6 cellular contexts compared by ENCODE assay signal in the genomic region with DNA sequence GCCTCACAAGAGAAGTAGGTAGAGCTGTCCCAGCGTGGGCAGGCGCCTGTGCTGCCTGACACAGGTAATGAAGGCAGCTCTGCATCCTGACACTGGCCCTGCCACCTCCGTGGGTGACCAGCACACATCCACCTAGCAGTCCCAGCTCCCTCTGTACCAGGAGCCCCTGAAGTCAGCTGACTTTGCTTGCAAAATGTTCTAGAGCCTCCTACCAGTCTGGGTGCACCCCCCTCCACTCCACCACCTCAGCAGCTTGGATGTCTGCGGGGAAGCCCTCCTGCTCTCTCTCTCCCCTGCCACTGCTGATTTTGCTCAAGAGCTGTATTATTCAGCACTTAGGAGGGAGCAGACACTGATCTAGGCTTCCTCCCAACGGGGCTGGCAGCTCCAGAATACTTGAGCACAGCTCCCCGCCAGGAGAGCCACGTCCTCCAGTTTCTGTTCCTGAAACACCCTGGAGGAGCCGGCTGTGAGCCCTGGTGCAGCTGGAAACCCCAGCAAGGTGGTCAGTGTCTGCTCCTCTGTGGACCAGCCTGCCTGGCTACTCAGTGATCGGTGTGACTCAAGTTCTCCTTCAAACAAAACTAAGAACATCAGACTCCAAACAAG. TPM values are rescaled to one million over a fixed set of nuclear protein-coding genes. Genes with fewer than 3 reads are reported as not detected.
A peak's percentile ranks its signal among the peaks of the same experiment; 100 is the strongest.
DNase-seq lines count a peak whose midpoint lies in the region; ATAC-seq and TF ChIP-seq lines count a peak whose summit lies in the region.

No MANE protein-coding gene starts in this region.

- no peaks in the 10 kb centered on the region; the same call in 2 of the 3 replicates for H3K36me3 Mint-ChIP-seq in GM23338 (ENCODE audit: low read depth)
- H3K36me3 Mint-ChIP-seq in activated CD4-positive, alpha-beta T cell treated with anti-CD3 and anti-CD28 coated beads, Interleukin-2, amount 10 ng/mL, durations not matched to agents 7 days and 5 days (ENCODE audit: low read depth) = peaks cover 43% of the 10 kb centered on the region

- H3K4me1 ChIP-seq in GM23338 (ENCODE audit: insufficient read depth) (peaks cover 5% of the 10 kb centered on the region; the same call in 1 of the 2 replicates), iPS-20b (ENCODE audit: insufficient read depth, low read length) (0 out of 2 replicates have a peak, but pooled peaks cover 6% of the 10 kb centered on the region)

- H3K9me3 ChIP-seq in iPS-20b (ENCODE audit: insufficient read depth, low read depth, low read length) = no peaks in the 10 kb centered on the region

- peak overlapping the region; percentile 88 for H3K4me3 Mint-ChIP-seq in GM23338
- H3K4me3 Mint-ChIP-seq in activated CD4-positive, alpha-beta T cell treated with anti-CD3 and anti-CD28 coated beads, Interleukin-2, amount 10 ng/mL, durations not matched to agents 7 days and 5 days = peak overlapping the region; percentile 85

- H3K27me3 Mint-ChIP-seq in GM23338 (ENCODE audit: insufficient read depth, low read depth, poor library complexity) = peaks cover 17% of the 10 kb centered on the region
- no peaks in the 10 kb centered on the region for H3K27me3 Mint-ChIP-seq in activated CD4-positive, alpha-beta T cell treated with anti-CD3 and anti-CD28 coated beads, Interleukin-2, amount 10 ng/mL, durations not matched to agents 7 days and 5 days

- H3K27me3 ChIP-seq in GM23338 (ENCODE audit: insufficient read depth) (no peaks in the 10 kb centered on the region), iPS-20b (ENCODE audit: insufficient read depth, low read length) (no peaks in the 10 kb centered on the region)

- POLR2A ChIA-PET in activated CD4-positive, alpha-beta T cell treated with anti-CD3 and anti-CD28 coated beads, Interleukin-2, amount 10 ng/mL, durations not matched to agents 7 days and 5 days (lab: Charles Lee) = interaction anchor here (1.2 kb wide), 1 partner anchor 78 kb away, joined by 3 read pairs; no protein-coding TSS in a partner anchor

- H4K20me1 ChIP-seq in GM23338 (replicated peaks; ENCODE audit: insufficient read depth) = peaks cover 5% of the 10 kb centered on the region

- no peaks in the 10 kb centered on the region for H3K9me2 ChIP-seq in GM23338 (ENCODE audit: insufficient read depth)

- H3K4me1 Mint-ChIP-seq in GM23338 = peaks cover 20% of the 10 kb centered on the region
- H3K4me1 Mint-ChIP-seq in activated CD4-positive, alpha-beta T cell treated with anti-CD3 and anti-CD28 coated beads, Interleukin-2, amount 10 ng/mL, durations not matched to agents 7 days and 5 days = peaks cover 45% of the 10 kb centered on the region

- H3K9me3 Mint-ChIP-seq in GM23338 = no peaks in the 10 kb centered on the region
- H3K9me3 Mint-ChIP-seq in activated CD4-positive, alpha-beta T cell treated with anti-CD3 and anti-CD28 coated beads, Interleukin-2, amount 10 ng/mL, durations not matched to agents 7 days and 5 days = no peaks in the 10 kb centered on the region

- no peak for TF ChIP-seq CTCF in GM23338 (conservative IDR thresholded peaks at IDR 0.05; ENCODE audit: low read depth in 2 of 2)

- H3K9ac ChIP-seq in iPS-20b (ENCODE audit: low read depth, low read length) = peak overlapping the region; percentile 51; the same call in 1 of the 2 replicates

- 0 out of 2 replicates have a peak, but pooled peaks cover 2% of the 10 kb centered on the region for H3F3A ChIP-seq in GM23338 (replicated peaks; ENCODE audit: low read depth)

- ATAC-seq in GM23338 = no peak
- ATAC-seq in HG02763 (IDR thresholded peaks at IDR 0.05; ENCODE audit: unreplicated experiment) = no peak

- H3K4me2 ChIP-seq in GM23338 = peak overlapping the region; percentile 99

- H3K36me3 ChIP-seq in GM23338 (ENCODE audit: insufficient read depth) = no peaks in the 10 kb centered on the region
- no peaks in the 10 kb centered on the region for H3K36me3 ChIP-seq in iPS-20b (ENCODE audit: insufficient read depth, low read depth, low read length)

- peaks cover 44% of the 10 kb centered on the region for H3K79me2 ChIP-seq in GM23338 (replicated peaks; ENCODE audit: insufficient read depth)

- H2AFZ ChIP-seq in GM23338 = no peak overlapping the region

- no peak overlapping the region; the same call in 1 of the 2 replicates for H3K27ac Mint-ChIP-seq in GM23338
- H3K27ac Mint-ChIP-seq in activated CD4-positive, alpha-beta T cell treated with anti-CD3 and anti-CD28 coated beads, Interleukin-2, amount 10 ng/mL, durations not matched to agents 7 days and 5 days = peak overlapping the region; percentile 98

- DNase-seq in GM23338 (ENCODE audit: low spot score) = no peak
- peak; percentile 35 for DNase-seq in activated CD4-positive, alpha-beta T cell treated with anti-CD3 and anti-CD28 coated beads, Interleukin-2, amount 10 ng/mL, durations not matched to agents 7 days and 5 days
- no peak for DNase-seq in KG1 (lab: John Stamatoyannopoulos, UW)
- no peak for DNase-seq in glomerular visceral epithelial cell (ENCODE audit: extremely low spot score)

- no peak overlapping the region for H3K27ac ChIP-seq in GM23338 (ENCODE audit: low read depth)
- no peak overlapping the region for H3K27ac ChIP-seq in iPS-20b (ENCODE audit: low read length)

- H3K4me3 ChIP-seq in GM23338 (peak overlapping the region; percentile 92), iPS-20b (ENCODE audit: low read length) (peak overlapping the region; percentile 97)

- CTCF ChIA-PET in activated CD4-positive, alpha-beta T cell treated with anti-CD3 and anti-CD28 coated beads, Interleukin-2, amount 10 ng/mL, durations not matched to agents 7 days and 5 days (lab: Charles Lee) = interaction anchor here (0.7 to 1.6 kb wide), 6 partner anchors 9 to 32 kb away, joined by 3 to 4 read pairs (median 3); no protein-coding TSS in a partner anchor

RNA-seq across cellular contexts. Expression of a gene that starts 1.0 kb away (rescaled TPM):
- total RNA-seq in GM23338 (2014; rRNA removed; shearing (Covaris generic)) = 39.6 and 43.4 TPM in 2 replicates
- 24.9 and 27.8 TPM in 2 replicates for polyA plus RNA-seq in GM23338 (2016; fragmentation: Nextera tagmentation; extraction: Ambion mirVana)
- 100 to 1,000 TPM; 214 to 234 TPM for total RNA-seq in activated CD4-positive, alpha-beta T cell treated with anti-CD3 and anti-CD28 coated beads, Interleukin-2, amount 10 ng/mL, durations not matched to agents 7 days and 5 days

RNA-seq across cellular contexts. Expression of a gene that starts 1.1 kb away (rescaled TPM):
- 15.4 and 22.3 TPM in 2 replicates for total RNA-seq in GM23338 (2014; rRNA removed; shearing (Covaris generic))
- 25.7 and 33.6 TPM in 2 replicates for polyA plus RNA-seq in GM23338 (2016; fragmentation: Nextera tagmentation; extraction: Ambion mirVana)
- total RNA-seq in activated CD4-positive, alpha-beta T cell treated with anti-CD3 and anti-CD28 coated beads, Interleukin-2, amount 10 ng/mL, durations not matched to agents 7 days and 5 days = 10 to 100 TPM; 20.5 to 27.2 TPM

RNA-seq across cellular contexts. Expression of a gene that starts 18.9 kb away (rescaled TPM):
- 19.2 and 19.4 TPM in 2 replicates for total RNA-seq in GM23338 (2014; rRNA removed; shearing (Covaris generic))
- 10.0 and 10.3 TPM in 2 replicates for polyA plus RNA-seq in GM23338 (2016; fragmentation: Nextera tagmentation; extraction: Ambion mirVana)
- 10 to 100 TPM; 21.0 to 24.2 TPM for total RNA-seq in activated CD4-positive, alpha-beta T cell treated with anti-CD3 and anti-CD28 coated beads, Interleukin-2, amount 10 ng/mL, durations not matched to agents 7 days and 5 days

RNA-seq across cellular contexts. Expression of a gene that starts 42.3 kb away (rescaled TPM):
- total RNA-seq in GM23338 (2014; rRNA removed; shearing (Covaris generic)) = 144 and 149 TPM in 2 replicates
- polyA plus RNA-seq in GM23338 (2016; fragmentation: Nextera tagmentation; extraction: Ambion mirVana) = 94.2 and 95.3 TPM in 2 replicates
- 10 to 100 TPM; 65.3 to 72.3 TPM for total RNA-seq in activated CD4-positive, alpha-beta T cell treated with anti-CD3 and anti-CD28 coated beads, Interleukin-2, amount 10 ng/mL, durations not matched to agents 7 days and 5 days

RNA-seq across cellular contexts. Expression of a gene that starts 54.3 kb away (rescaled TPM):
- 228 and 275 TPM in 2 replicates for total RNA-seq in GM23338 (2014; rRNA removed; shearing (Covaris generic))
- 281 and 285 TPM in 2 replicates for polyA plus RNA-seq in GM23338 (2016; fragmentation: Nextera tagmentation; extraction: Ambion mirVana)
- 100 to 1,000 TPM; 486 to 586 TPM for total RNA-seq in activated CD4-positive, alpha-beta T cell treated with anti-CD3 and anti-CD28 coated beads, Interleukin-2, amount 10 ng/mL, durations not matched to agents 7 days and 5 days
